ENCODE assay signal across 8 cellular contexts in genomic region chr12:110039085-110039807, GRCh38. TPM values are rescaled to one million over a fixed set of nuclear protein-coding genes. Genes with fewer than 3 reads are reported as not detected.
DNase-seq lines count a peak whose midpoint lies in the region; ATAC-seq lines count a peak whose summit lies in the region.

No MANE protein-coding gene starts in this region.

- DNase-seq in CD4-positive, CD25-positive, alpha-beta regulatory T cell, result peak in 2 of 3 donors; percentile 40 to 69
- DNase-seq in Jurkat, Clone E6-1 (ENCODE audit: low read depth, low spot score), result peak; percentile 35
- DNase-seq in activated naive CD4-positive, alpha-beta T cell treated with Interleukin-2 at 50 U/mL for 16 hours, result peak; percentile 16
- peak; percentile 84 for DNase-seq in hepatic stellate cell (ENCODE audit: low spot score)
- no peak for DNase-seq in NCI-H1092 treated with DMSO at 0.1 percent for 48 hours (lab: John Stamatoyannopoulos, UW)
- DNase-seq in SKM-1 treated with dmso at 0.1 percent for 144 hours (lab: John Stamatoyannopoulos, UW; ENCODE audit: unreplicated experiment), result no peak

- no peaks in the 10 kb centered on the region for H3K9me3 ChIP-seq in CD4-positive, CD25-positive, alpha-beta regulatory T cell (ENCODE audit: control insufficient read depth in 2 of 2, low read length in 2 of 2)

- peak overlapping the region; percentile 91 to 92 (median 92) for H3K27ac Mint-ChIP-seq in CD4-positive, CD25-positive, alpha-beta regulatory T cell
- H3K27ac Mint-ChIP-seq in stimulated activated naive CD8-positive, alpha-beta T cell treated with anti-CD3 and anti-CD28 coated beads, Interleukin-15, Interleukin-2, amounts not matched to agents 100 ng/mL and 50 ng/mL, for 24 hours, result peak overlapping the region; percentile 85

- H3K9me3 Mint-ChIP-seq in CD4-positive, CD25-positive, alpha-beta regulatory T cell, result no peaks in the 10 kb centered on the region
- H3K9me3 Mint-ChIP-seq in stimulated activated naive CD8-positive, alpha-beta T cell treated with anti-CD3 and anti-CD28 coated beads, Interleukin-15, Interleukin-2, amounts not matched to agents 100 ng/mL and 50 ng/mL, for 24 hours, result no peaks in the 10 kb centered on the region

- peaks cover 18 to 42% (median 34%) of the 10 kb centered on the region in 4 donors for H3K4me1 Mint-ChIP-seq in CD4-positive, CD25-positive, alpha-beta regulatory T cell
- H3K4me1 Mint-ChIP-seq in stimulated activated naive CD8-positive, alpha-beta T cell treated with anti-CD3 and anti-CD28 coated beads, Interleukin-15, Interleukin-2, amounts not matched to agents 100 ng/mL and 50 ng/mL, for 24 hours (ENCODE audit: low read depth), result peaks cover 46% of the 10 kb centered on the region

- H3K4me3 ChIP-seq in CD4-positive, CD25-positive, alpha-beta regulatory T cell (ENCODE audit: low read depth, low read length), result peak overlapping the region; percentile 23
- H3K4me3 ChIP-seq in Jurkat, Clone E6-1 (ENCODE audit: low read length), result no peak overlapping the region

- H3K4me3 Mint-ChIP-seq in CD4-positive, CD25-positive, alpha-beta regulatory T cell, result peak overlapping the region in 3 of 4 donors; percentile 24 to 47 (median 28)
- H3K4me3 Mint-ChIP-seq in stimulated activated naive CD8-positive, alpha-beta T cell treated with anti-CD3 and anti-CD28 coated beads, Interleukin-15, Interleukin-2, amounts not matched to agents 100 ng/mL and 50 ng/mL, for 24 hours, result no peak overlapping the region

- H3K27ac ChIP-seq in CD4-positive, CD25-positive, alpha-beta regulatory T cell (ENCODE audit: insufficient read depth, low read length, poor library complexity, severe bottlenecking), result peak overlapping the region; percentile 48

- no peaks in the 10 kb centered on the region for H3K27me3 ChIP-seq in CD4-positive, CD25-positive, alpha-beta regulatory T cell (ENCODE audit: control insufficient read depth, insufficient read depth, low read length)

- H3K36me3 Mint-ChIP-seq in CD4-positive, CD25-positive, alpha-beta regulatory T cell, result peaks cover 32% of the 10 kb centered on the region
- H3K36me3 Mint-ChIP-seq in stimulated activated naive CD8-positive, alpha-beta T cell treated with anti-CD3 and anti-CD28 coated beads, Interleukin-15, Interleukin-2, amounts not matched to agents 100 ng/mL and 50 ng/mL, for 24 hours (ENCODE audit: low read depth), result peaks cover 62% of the 10 kb centered on the region

- peaks cover 15% of the 10 kb centered on the region for H3K4me1 ChIP-seq in CD4-positive, CD25-positive, alpha-beta regulatory T cell (ENCODE audit: control insufficient read depth, insufficient read depth, low read length, poor library complexity, severe bottlenecking)

- H3K36me3 ChIP-seq in CD4-positive, CD25-positive, alpha-beta regulatory T cell (ENCODE audit: control insufficient read depth, insufficient read depth, low read length), result peaks cover 52% of the 10 kb centered on the region

- H3K27me3 Mint-ChIP-seq in CD4-positive, CD25-positive, alpha-beta regulatory T cell, result no peaks in the 10 kb centered on the region
- H3K27me3 Mint-ChIP-seq in stimulated activated naive CD8-positive, alpha-beta T cell treated with anti-CD3 and anti-CD28 coated beads, Interleukin-15, Interleukin-2, amounts not matched to agents 100 ng/mL and 50 ng/mL, for 24 hours, result no peaks in the 10 kb centered on the region

- peak; percentile 82 to 91 for ATAC-seq in CD4-positive, CD25-positive, alpha-beta regulatory T cell (ENCODE audit: low read depth in 2 of 2)
- ATAC-seq in HG03039 (IDR thresholded peaks at IDR 0.05; ENCODE audit: unreplicated experiment), result no peak

RNA-seq across cellular contexts. Expression of gene C12orf76, which starts 9.1 kb away (rescaled TPM):
- 13.5 TPM for total RNA-seq in CD4-positive, CD25-positive, alpha-beta regulatory T cell
- polyA plus RNA-seq in CD4-positive, CD25-positive, alpha-beta regulatory T cell, result 10 to 100 TPM; 16.3 to 22.6 (median 19.8) TPM
- 9.3 TPM for polyA plus RNA-seq in Jurkat, Clone E6-1 (2012; ENCODE audit: insufficient read depth, insufficient read length)

RNA-seq across cellular contexts. Expression of gene ANKRD13A, which starts 40.0 kb away (rescaled TPM):
- 71.0 TPM for total RNA-seq in CD4-positive, CD25-positive, alpha-beta regulatory T cell
- polyA plus RNA-seq in CD4-positive, CD25-positive, alpha-beta regulatory T cell, result 10 to 100 TPM; 36.6 to 48.2 (median 41.1) TPM
- 34.9 TPM for polyA plus RNA-seq in Jurkat, Clone E6-1 (2012; ENCODE audit: insufficient read depth, insufficient read length)

RNA-seq across cellular contexts. Expression of gene GIT2, which starts 43.1 kb away (rescaled TPM):
- total RNA-seq in CD4-positive, CD25-positive, alpha-beta regulatory T cell, result 95.3 TPM
- 10 to 100 TPM; 79.0 to 87.6 (median 81.7) TPM for polyA plus RNA-seq in CD4-positive, CD25-positive, alpha-beta regulatory T cell
- polyA plus RNA-seq in Jurkat, Clone E6-1 (2012; ENCODE audit: insufficient read depth, insufficient read length), result 42.3 TPM

Comparison
In these comparisons a context has a peak if more than half of its experiments do, and no peak if none do; other contexts are left out.
1. DNase-seq: peak in CD4-positive, CD25-positive, alpha-beta regulatory T cell (2 of 3), Jurkat, Clone E6-1 (single experiment), activated naive CD4-positive, alpha-beta T cell treated with Interleukin-2 at 50 U/mL for 16 hours (single experiment) and hepatic stellate cell (single experiment); none in NCI-H1092 treated with DMSO at 0.1 percent for 48 hours (single experiment) and SKM-1 treated with dmso at 0.1 percent for 144 hours (single experiment).